ENCODE assay signal across 9 cellular contexts in genomic region chr2:160224060-160224459, GRCh38. TPM values are rescaled to one million over a fixed set of nuclear protein-coding genes. Genes with fewer than 3 reads are reported as not detected.
DNase-seq lines count a peak whose midpoint lies in the region; ATAC-seq and TF ChIP-seq lines count a peak whose summit lies in the region.
"Had no signal": no experiment of that assay in that cellular context is flagged by ENCODE, and none has a peak within 500 bp of the region (broad histone marks: within the 10 kb centered on the region; RNA-seq: fewer than 3 reads in every experiment).

No MANE protein-coding gene starts in this region.

- H3K4me1 Mint-ChIP-seq in activated CD4-positive, alpha-beta memory T cell treated with anti-CD3 and anti-CD28 coated beads, Interleukin-2, amount 10 ng/mL, durations not matched to agents 7 days and 5 days = peaks cover 64% of the 10 kb centered on the region
- H3K4me1 Mint-ChIP-seq: natural killer cell had no signal

- DNase-seq in DND-41 (no peak), kidney epithelial cell (ENCODE audit: low read depth) (peak; percentile 98), NCI-H1417 (lab: John Stamatoyannopoulos, UW) (no peak), vagina (ENCODE audit: extremely low spot score in 2 of 2) (no peak), NCI-H1105 (lab: John Stamatoyannopoulos, UW) (no peak)
- DNase-seq in activated CD4-positive, alpha-beta memory T cell treated with anti-CD3 and anti-CD28 coated beads, Interleukin-2, amount 10 ng/mL, durations not matched to agents 7 days and 5 days = peak; percentile 21
- DNase-seq: natural killer cell had no signal

- no peaks in the 10 kb centered on the region for H4K20me1 ChIP-seq in DND-41 (ENCODE audit: insufficient read depth, low read length)

- H3K27ac Mint-ChIP-seq in activated CD4-positive, alpha-beta memory T cell treated with anti-CD3 and anti-CD28 coated beads, Interleukin-2, amount 10 ng/mL, durations not matched to agents 7 days and 5 days = peak overlapping the region; percentile 41
- H3K27ac Mint-ChIP-seq: natural killer cell had no signal

- no peaks in the 10 kb centered on the region for H3K9me3 Mint-ChIP-seq in activated CD4-positive, alpha-beta memory T cell treated with anti-CD3 and anti-CD28 coated beads, Interleukin-2, amount 10 ng/mL, durations not matched to agents 7 days and 5 days
- H3K9me3 Mint-ChIP-seq: natural killer cell had no signal

- POLR2A ChIA-PET in activated CD4-positive, alpha-beta memory T cell treated with anti-CD3 and anti-CD28 coated beads, Interleukin-2, amount 10 ng/mL, durations not matched to agents 7 days and 5 days (lab: Charles Lee) = interaction anchor here (0.9 kb wide), 1 partner anchor 46 kb away, joined by 3 read pairs; no protein-coding TSS in a partner anchor

- H3K4me3 Mint-ChIP-seq in activated CD4-positive, alpha-beta memory T cell treated with anti-CD3 and anti-CD28 coated beads, Interleukin-2, amount 10 ng/mL, durations not matched to agents 7 days and 5 days = peak overlapping the region; percentile 36
- H3K4me3 Mint-ChIP-seq: natural killer cell had no signal

- CTCF ChIA-PET in activated CD4-positive, alpha-beta memory T cell treated with anti-CD3 and anti-CD28 coated beads, Interleukin-2, amount 10 ng/mL, durations not matched to agents 7 days and 5 days (lab: Charles Lee) = interaction anchor here (1.4 kb wide), 1 partner anchor 28 kb away, joined by 6 read pairs; no protein-coding TSS in a partner anchor

- no peaks in the 10 kb centered on the region for H3K36me3 ChIP-seq in DND-41 (ENCODE audit: insufficient read depth, low read length)
- H3K36me3 ChIP-seq in kidney epithelial cell (ENCODE audit: control insufficient read depth, insufficient read depth, low read length) = no peaks in the 10 kb centered on the region
- no peaks in the 10 kb centered on the region for H3K36me3 ChIP-seq in vagina

- H3K27ac ChIP-seq in DND-41 (ENCODE audit: low read length) (no peak overlapping the region), vagina (no peak overlapping the region)

- TF ChIP-seq POLR2A in vagina (IDR thresholded peaks at IDR 0.05) = no peak

- no peak overlapping the region for H3K9ac ChIP-seq in DND-41 (ENCODE audit: low read depth, low read length)

- H3K27me3 ChIP-seq in DND-41 (ENCODE audit: insufficient read depth, low read length, poor library complexity) (no peaks in the 10 kb centered on the region), kidney epithelial cell (ENCODE audit: control insufficient read depth, insufficient read depth, low read length) (no peaks in the 10 kb centered on the region), vagina (no peaks in the 10 kb centered on the region)

- H3K9me3 ChIP-seq in DND-41 (ENCODE audit: insufficient read depth, low read length, severe bottlenecking) = no peaks in the 10 kb centered on the region
- H3K9me3 ChIP-seq in vagina = no peaks in the 10 kb centered on the region

- no peaks in the 10 kb centered on the region for H3K79me2 ChIP-seq in DND-41 (ENCODE audit: insufficient read depth, low read length)

- no peak overlapping the region for H3K4me2 ChIP-seq in DND-41 (ENCODE audit: insufficient read depth, low read length)

- intact Hi-C loops in vagina (cut with DNase I) = no loop called here

- H3K4me1 ChIP-seq in DND-41 (ENCODE audit: insufficient read depth, low read length) (peaks cover 28% of the 10 kb centered on the region), vagina (peaks cover 71% of the 10 kb centered on the region)

- H3K4me3 ChIP-seq in DND-41 (ENCODE audit: low read depth in 1 of 2, low read length in 2 of 2) (no peak overlapping the region), kidney epithelial cell (ENCODE audit: low read depth, low read length) (no peak overlapping the region), vagina (no peak overlapping the region)

- H3K27me3 Mint-ChIP-seq in activated CD4-positive, alpha-beta memory T cell treated with anti-CD3 and anti-CD28 coated beads, Interleukin-2, amount 10 ng/mL, durations not matched to agents 7 days and 5 days = peaks cover 2% of the 10 kb centered on the region

- ATAC-seq in DND-41 (ENCODE audit: insufficient read depth, low read depth) = peak; percentile 58
- ATAC-seq in GM19452 (IDR thresholded peaks at IDR 0.05; ENCODE audit: unreplicated experiment) = peak; percentile 93
- peak; percentile 96 for ATAC-seq in HG03354 (IDR thresholded peaks at IDR 0.05; ENCODE audit: poor library complexity, severe bottlenecking, unreplicated experiment)

- no peak overlapping the region for H2AFZ ChIP-seq in DND-41 (ENCODE audit: low read depth, low read length)

- TF ChIP-seq CTCF in DND-41 (IDR thresholded peaks at IDR 0.05; ENCODE audit: borderline replicate concordance, extremely low read depth, low read length, poor library complexity, severe bottlenecking) = no peak
- TF ChIP-seq CTCF in kidney epithelial cell (IDR thresholded peaks at IDR 0.05; ENCODE audit: insufficient read depth, low read length, poor library complexity, severe bottlenecking) = no peak
- no peak for TF ChIP-seq CTCF in vagina (IDR thresholded peaks at IDR 0.05)

- no peaks in the 10 kb centered on the region for H3K36me3 Mint-ChIP-seq in activated CD4-positive, alpha-beta memory T cell treated with anti-CD3 and anti-CD28 coated beads, Interleukin-2, amount 10 ng/mL, durations not matched to agents 7 days and 5 days (ENCODE audit: low read depth)
- H3K36me3 Mint-ChIP-seq: natural killer cell had no signal

RNA-seq across cellular contexts. Expression of gene ITGB6, which starts 24.0 kb away (rescaled TPM):
- not detected for total RNA-seq in activated CD4-positive, alpha-beta memory T cell treated with anti-CD3 and anti-CD28 coated beads, Interleukin-2, amount 10 ng/mL, durations not matched to agents 7 days and 5 days
- 68.5 and 69.1 TPM in 2 replicates for total RNA-seq in kidney epithelial cell
- 17.2 TPM for total RNA-seq in vagina
- total RNA-seq: natural killer cell had no signal

Comparison
In these comparisons a context has a peak if more than half of its experiments do, and no peak if none do; other contexts are left out.
1. DNase-seq: peak in activated CD4-positive, alpha-beta memory T cell treated with anti-CD3 and anti-CD28 coated beads, Interleukin-2, amount 10 ng/mL, durations not matched to agents 7 days and 5 days (single experiment) and kidney epithelial cell (single experiment); none in DND-41 (single experiment), NCI-H1417 (0 of 3), vagina (0 of 2) and NCI-H1105 (single experiment).
2. RNA of gene ITGB6, which starts 24.0 kb away (total RNA-seq): 68.5 to 69.1 TPM in kidney epithelial cell and 17.2 TPM in vagina (single experiment); not detected in activated CD4-positive, alpha-beta memory T cell treated with anti-CD3 and anti-CD28 coated beads, Interleukin-2, amount 10 ng/mL, durations not matched to agents 7 days and 5 days; every median in the first group is over 10 times any median in the second.
3. Peak in every context shown above with its lines, with median percentiles within 50 percentile points of each other: ATAC-seq.